In the genomic region with DNA sequence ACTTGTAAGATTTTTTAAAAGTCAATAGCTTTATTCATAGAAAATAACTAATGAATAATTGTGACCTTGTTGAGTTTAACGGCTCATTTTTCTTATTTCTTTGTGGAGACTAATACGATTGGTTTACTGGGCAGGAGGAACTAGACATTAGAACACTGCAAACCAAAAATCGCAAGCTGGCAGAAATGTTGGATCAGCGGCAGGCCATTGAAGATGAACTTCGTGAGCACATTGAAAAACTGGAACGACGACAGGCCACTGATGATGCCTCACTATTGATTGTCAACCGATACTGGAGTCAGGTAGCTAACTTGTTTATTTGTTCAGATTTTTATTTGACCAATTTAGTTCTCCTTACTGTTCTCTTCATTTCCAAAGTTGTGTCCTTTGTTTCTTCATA, we compare ENCODE assay signal across 25 cellular contexts. TPM values are rescaled to one million over a fixed set of nuclear protein-coding genes. Genes with fewer than 3 reads are reported as not detected.
"Had no signal": no experiment of that assay in that cellular context is flagged by ENCODE, and none has a peak within 500 bp of the region (broad histone marks: within the 10 kb centered on the region; RNA-seq: fewer than 3 reads in every experiment).

No MANE protein-coding gene starts in this region.

- FAIRE-seq: RCC 7860 had no signal

- H3K4me3 ChIP-seq: MG63, SJSA1, SK-N-MC had no signal

- H3K9me3 Mint-ChIP-seq: IgD-negative memory B cell had no signal

- H3K27me3 ChIP-seq: MG63, SJSA1 had no signal

- H3K27ac Mint-ChIP-seq: IgD-negative memory B cell had no signal

- H3K27me3 Mint-ChIP-seq: IgD-negative memory B cell had no signal

- DNase-seq: Karpas-422, KG1, MG63, NCI-H1092, NCI-H1105 treated with DMSO at 0.1 percent for 48 hours, NCI-H1417 treated with DMSO at 0.1 percent for 48 hours, NCI-H146, NCI-H1694 treated with DMSO at 0.1 percent for 48 hours, NCI-H1930, NCI-H2081, NCI-H2171, NCI-H226, NCI-H446, NCI-H510A, NCI-H524 treated with DMSO at 0.1 percent for 48 hours, NCI-H69, NCI-H774, Right ventricle myocardium superior, RPMI8226, SIG-M5 had no signal

RNA-seq across cellular contexts. Expression of a gene that starts 54.7 kb away (rescaled TPM):
- total RNA-seq: HT-29, Right ventricle myocardium superior, SJSA1 had no signal
